In the genomic region with DNA sequence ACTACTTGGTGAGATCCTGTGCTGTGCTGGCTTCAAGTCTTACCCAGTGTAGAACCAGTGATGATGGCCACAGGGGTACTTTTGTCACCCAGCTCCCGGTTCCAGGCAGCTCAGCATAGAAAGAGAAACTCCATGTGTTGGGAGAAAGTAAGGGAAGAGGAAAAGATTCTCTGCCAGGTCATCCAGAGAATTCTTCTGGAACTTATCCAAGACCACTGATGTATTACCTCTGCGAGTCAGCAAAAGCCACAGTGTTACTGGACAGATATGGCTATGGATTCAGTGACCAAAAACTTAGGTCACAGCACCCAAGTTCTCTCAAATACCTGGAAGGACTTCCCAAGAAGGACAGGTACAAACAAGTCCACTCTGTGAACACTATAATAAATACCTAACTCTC, we compare ENCODE assay signal across 14 cellular contexts.
A peak's percentile ranks its signal among the peaks of the same experiment; 100 is the strongest.
DNase-seq lines count a peak whose midpoint lies in the region; ATAC-seq and TF ChIP-seq lines count a peak whose summit lies in the region.
"Had no signal": no experiment of that assay in that cellular context is flagged by ENCODE, and none has a peak within 500 bp of the region (broad histone marks: within the 10 kb centered on the region; RNA-seq: fewer than 3 reads in every experiment).

No MANE protein-coding gene starts in this region.

- intact Hi-C loops in left cardiac atrium (cut with DNase I) = no loop called here

- H3K36me3 ChIP-seq in kidney epithelial cell (ENCODE audit: control insufficient read depth, insufficient read depth, low read length) = no peaks in the 10 kb centered on the region
- H3K36me3 ChIP-seq: BE2C had no signal

- TF ChIP-seq CTCF in kidney epithelial cell (IDR thresholded peaks at IDR 0.05; ENCODE audit: insufficient read depth, low read length, poor library complexity, severe bottlenecking) = no peak

- H3K27me3 ChIP-seq in kidney epithelial cell (ENCODE audit: control insufficient read depth, insufficient read depth, low read length) = no peaks in the 10 kb centered on the region
- H3K27me3 ChIP-seq: BE2C had no signal

- H3K4me3 ChIP-seq in kidney epithelial cell (ENCODE audit: low read depth, low read length) = no peak overlapping the region
- H3K4me3 ChIP-seq: GM23248 had no signal

- ATAC-seq in left cardiac atrium (no peak), HG03135 (IDR thresholded peaks at IDR 0.05; ENCODE audit: unreplicated experiment) (no peak)
- ATAC-seq: HCT116 had no signal

- peak; percentile 16 for DNase-seq in A172 (ENCODE audit: low spot score)
- DNase-seq in HT1080 (ENCODE audit: low read depth) = peak; percentile 33
- peak; percentile 11 for DNase-seq in astrocyte of the hippocampus (ENCODE audit: low read depth, low spot score)
- DNase-seq in kidney epithelial cell (ENCODE audit: low read depth) = peak; percentile 29
- no peak for DNase-seq in left cardiac atrium
- DNase-seq in NCI-H2196 (lab: John Stamatoyannopoulos, UW; ENCODE audit: unreplicated experiment) = no peak
- DNase-seq in NCI-H2227 treated with DMSO at 0.1 percent for 48 hours (lab: John Stamatoyannopoulos, UW) = no peak
- DNase-seq: BE2C; CD4-positive, alpha-beta memory T cell; DND-41; GF-D8; GM23248 had no signal

Comparison
In these comparisons a context has a peak if more than half of its experiments do, and no peak if none do; other contexts are left out.
1. DNase-seq: peak in A172 (single experiment), HT1080 (single experiment), astrocyte of the hippocampus (single experiment) and kidney epithelial cell (single experiment); none in left cardiac atrium (single experiment), NCI-H2196 (single experiment) and NCI-H2227 treated with DMSO at 0.1 percent for 48 hours (single experiment).